Comparison of ENCODE assay signal across 20 cellular contexts in the genomic region with DNA sequence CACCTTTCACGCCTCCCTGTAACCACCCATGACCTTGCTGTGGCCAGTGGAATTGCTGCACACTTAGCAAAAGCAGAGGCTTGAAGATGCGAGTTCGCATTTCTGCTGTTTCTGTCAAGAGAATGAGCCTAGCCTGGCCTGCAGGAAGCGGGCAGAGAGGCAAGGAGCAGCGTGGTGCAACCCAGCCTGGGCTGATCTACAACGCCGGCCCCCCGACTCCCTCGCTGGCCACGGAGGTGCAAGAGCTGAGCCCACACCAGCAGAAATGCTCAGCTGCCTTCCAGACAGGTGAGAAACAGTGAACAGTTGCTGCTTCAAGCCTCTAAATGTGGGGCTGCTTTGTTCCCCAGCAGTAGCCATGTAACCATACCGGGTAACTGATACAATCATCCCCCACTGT.
DNase-seq lines count a peak whose midpoint lies in the region; ATAC-seq and TF ChIP-seq lines count a peak whose summit lies in the region.
"Had no signal": no experiment of that assay in that cellular context is flagged by ENCODE, and none has a peak within 500 bp of the region (broad histone marks: within the 10 kb centered on the region; RNA-seq: fewer than 3 reads in every experiment).

No MANE protein-coding gene starts in this region.

- no peak overlapping the region for H3K9ac ChIP-seq in GM23248

- peaks cover 60% of the 10 kb centered on the region for H3K4me1 Mint-ChIP-seq in activated CD8-positive, alpha-beta T cell treated with anti-CD3 and anti-CD28 coated beads, Interleukin-2, amount 10 ng/mL, durations not matched to agents 7 days and 5 days (ENCODE audit: low read depth)
- H3K4me1 Mint-ChIP-seq in activated CD8-positive, alpha-beta T cell treated with anti-CD3 and anti-CD28 coated beads for 36 hours (ENCODE audit: low read depth) = peaks cover 47% of the 10 kb centered on the region
- peaks cover 55% of the 10 kb centered on the region for H3K4me1 Mint-ChIP-seq in CD8-positive, alpha-beta T cell (ENCODE audit: low read depth)
- H3K4me1 Mint-ChIP-seq in central memory CD8-positive, alpha-beta T cell = peaks cover 53% of the 10 kb centered on the region
- H3K4me1 Mint-ChIP-seq in nephron = peaks cover 30% of the 10 kb centered on the region

- H3K4me3 Mint-ChIP-seq in activated CD8-positive, alpha-beta T cell treated with anti-CD3 and anti-CD28 coated beads, Interleukin-2, amount 10 ng/mL, durations not matched to agents 7 days and 5 days = peak overlapping the region; percentile 7
- no peak overlapping the region for H3K4me3 Mint-ChIP-seq in activated CD8-positive, alpha-beta T cell treated with anti-CD3 and anti-CD28 coated beads for 36 hours
- H3K4me3 Mint-ChIP-seq in CD8-positive, alpha-beta T cell = peak overlapping the region; percentile 18
- H3K4me3 Mint-ChIP-seq in central memory CD8-positive, alpha-beta T cell = peak overlapping the region; percentile 64
- no peak overlapping the region for H3K4me3 Mint-ChIP-seq in nephron

- peaks cover 61% of the 10 kb centered on the region for H3K4me1 ChIP-seq in CD8-positive, alpha-beta T cell (ENCODE audit: insufficient read depth, low read length)
- H3K4me1 ChIP-seq in OCI-LY7 (ENCODE audit: insufficient read depth, low read length, poor library complexity, severe bottlenecking) = peaks cover 32% of the 10 kb centered on the region
- peaks cover 26% of the 10 kb centered on the region for H3K4me1 ChIP-seq in GM23248 (ENCODE audit: insufficient read depth)

- no peaks in the 10 kb centered on the region for H3K79me2 ChIP-seq in OCI-LY7 (ENCODE audit: insufficient read depth, low read depth, low read length)
- H3K79me2 ChIP-seq in GM23248 (ENCODE audit: insufficient read depth) = peaks cover 43% of the 10 kb centered on the region

- peaks cover 21% of the 10 kb centered on the region for H3K36me3 Mint-ChIP-seq in activated CD8-positive, alpha-beta T cell treated with anti-CD3 and anti-CD28 coated beads, Interleukin-2, amount 10 ng/mL, durations not matched to agents 7 days and 5 days (ENCODE audit: low read depth)
- peaks cover 15% of the 10 kb centered on the region for H3K36me3 Mint-ChIP-seq in activated CD8-positive, alpha-beta T cell treated with anti-CD3 and anti-CD28 coated beads for 36 hours (ENCODE audit: low read depth)
- H3K36me3 Mint-ChIP-seq in CD8-positive, alpha-beta T cell = peaks cover 24% of the 10 kb centered on the region
- peaks cover 22% of the 10 kb centered on the region for H3K36me3 Mint-ChIP-seq in central memory CD8-positive, alpha-beta T cell (ENCODE audit: insufficient read depth)
- H3K36me3 Mint-ChIP-seq in nephron (ENCODE audit: low read depth) = peaks cover 41% of the 10 kb centered on the region

- H3F3A ChIP-seq in GM23248 (ENCODE audit: insufficient read depth) = peaks cover 24% of the 10 kb centered on the region

- CTCF ChIA-PET in activated CD8-positive, alpha-beta T cell treated with anti-CD3 and anti-CD28 coated beads, Interleukin-2, amount 10 ng/mL, durations not matched to agents 7 days and 5 days (lab: Charles Lee) = interaction anchor here (1.2 kb wide), 1 partner anchor 15 kb away, joined by 3 read pairs; no protein-coding TSS in a partner anchor
- CTCF ChIA-PET in activated CD8-positive, alpha-beta T cell treated with anti-CD3 and anti-CD28 coated beads for 36 hours (lab: Charles Lee) = interaction anchor here (1.6 kb wide), 1 partner anchor 320 kb away, joined by 4 read pairs; no protein-coding TSS in a partner anchor
- CTCF ChIA-PET in CD8-positive, alpha-beta T cell (lab: Charles Lee) = interaction anchor here (1.1 to 2.0 kb wide), 2 partner anchors 13 to 15 kb away, joined by 3 to 5 read pairs; no protein-coding TSS in a partner anchor
- CTCF ChIA-PET in OCI-LY7 (lab: Charles Lee; ENCODE audit: unreplicated experiment) = no interaction called here

- no peaks in the 10 kb centered on the region for H3K9me3 Mint-ChIP-seq in activated CD8-positive, alpha-beta T cell treated with anti-CD3 and anti-CD28 coated beads, Interleukin-2, amount 10 ng/mL, durations not matched to agents 7 days and 5 days (ENCODE audit: insufficient read depth)
- no peaks in the 10 kb centered on the region for H3K9me3 Mint-ChIP-seq in activated CD8-positive, alpha-beta T cell treated with anti-CD3 and anti-CD28 coated beads for 36 hours
- H3K9me3 Mint-ChIP-seq in CD8-positive, alpha-beta T cell = no peaks in the 10 kb centered on the region
- H3K9me3 Mint-ChIP-seq in central memory CD8-positive, alpha-beta T cell = no peaks in the 10 kb centered on the region
- H3K9me3 Mint-ChIP-seq in nephron = no peaks in the 10 kb centered on the region

- DNase-seq in activated CD8-positive, alpha-beta T cell treated with anti-CD3 and anti-CD28 coated beads, Interleukin-2, amount 10 ng/mL, durations not matched to agents 7 days and 5 days = no peak
- no peak for DNase-seq in activated CD8-positive, alpha-beta T cell treated with anti-CD3 and anti-CD28 coated beads for 36 hours
- no peak for DNase-seq in CD8-positive, alpha-beta T cell
- no peak for DNase-seq in central memory CD8-positive, alpha-beta T cell (ENCODE audit: low spot score in 2 of 2)
- DNase-seq in NCI-H345 treated with DMSO at 0.1 percent for 48 hours (lab: John Stamatoyannopoulos, UW; ENCODE audit: unreplicated experiment) (no peak), OCI-LY7 (ENCODE audit: low spot score) (no peak), GM23248 (no peak)
- DNase-seq: activated CD4-positive, alpha-beta T cell treated with anti-CD3 and anti-CD28 coated beads for 48 hours; activated gamma-delta T cell; caudate nucleus; Karpas-422; NCI-H2029; NCI-H2227 treated with DMSO at 0.1 percent for 48 hours; NCI-H748 treated with DMSO at 0.1 percent for 48 hours; SIG-M5; T-helper 1 cell; uterus had no signal

- peaks cover 8% of the 10 kb centered on the region for H3K36me3 ChIP-seq in CD8-positive, alpha-beta T cell (ENCODE audit: insufficient read depth, low read length)
- H3K36me3 ChIP-seq in OCI-LY7 (ENCODE audit: insufficient read depth, low read length) = peaks cover 11% of the 10 kb centered on the region; the same call in 1 of the 2 replicates
- H3K36me3 ChIP-seq in GM23248 (ENCODE audit: low read depth) = no peaks in the 10 kb centered on the region; the same call in 1 of the 2 replicates
- H3K36me3 ChIP-seq: uterus had no signal

- no TSS peak for BruUV-seq in OCI-LY7 (replicated peaks; lab: Mats Ljungman, UMichigan)

- ATAC-seq in activated CD8-positive, alpha-beta T cell treated with anti-CD3 and anti-CD28 coated beads, Interleukin-2, amount 10 ng/mL, durations not matched to agents 7 days and 5 days = no peak
- ATAC-seq in activated CD8-positive, alpha-beta T cell treated with anti-CD3 and anti-CD28 coated beads for 36 hours = no peak
- ATAC-seq in CD8-positive, alpha-beta T cell = no peak
- ATAC-seq in central memory CD8-positive, alpha-beta T cell (replicated peaks; ENCODE audit: extremely low read depth, poor library complexity, severe bottlenecking) = no peak

- WGBS in GM23248 (ENCODE audit: low coverage in 1 of 2, low lambda C conversion rate in 2 of 2, missing lambda C conversion rate in 2 of 2), 2 experiments = 96 to 97% methylated on average over 11 of the region's 11 CpGs

- H3K27me3 ChIP-seq in CD8-positive, alpha-beta T cell (ENCODE audit: insufficient read depth, low read length) = no peaks in the 10 kb centered on the region
- H3K27me3 ChIP-seq in GM23248 (replicated peaks; ENCODE audit: insufficient read depth) = no peaks in the 10 kb centered on the region
- H3K27me3 ChIP-seq: BE2C, uterus had no signal

- H3K9me3 ChIP-seq in CD8-positive, alpha-beta T cell (ENCODE audit: low read length) = no peaks in the 10 kb centered on the region
- no peaks in the 10 kb centered on the region for H3K9me3 ChIP-seq in OCI-LY7 (ENCODE audit: low read length)
- no peaks in the 10 kb centered on the region for H3K9me3 ChIP-seq in GM23248 (ENCODE audit: low read depth)
- H3K9me3 ChIP-seq: BE2C, uterus had no signal

- POLR2A ChIA-PET in activated CD8-positive, alpha-beta T cell treated with anti-CD3 and anti-CD28 coated beads, Interleukin-2, amount 10 ng/mL, durations not matched to agents 7 days and 5 days (lab: Charles Lee) = no interaction called here
- POLR2A ChIA-PET in activated CD8-positive, alpha-beta T cell treated with anti-CD3 and anti-CD28 coated beads for 36 hours (lab: Charles Lee) = no interaction called here
- POLR2A ChIA-PET in CD8-positive, alpha-beta T cell (lab: Charles Lee) = no interaction called here
- POLR2A ChIA-PET in OCI-LY7 (lab: Charles Lee) = no interaction called here

- in situ Hi-C loops in GM23248 (cut with MboI) = no loop called here

- no peak overlapping the region for H3K4me3 ChIP-seq in CD8-positive, alpha-beta T cell (ENCODE audit: low read depth, low read length)
- H3K4me3 ChIP-seq in OCI-LY7 (ENCODE audit: low read depth, low read length, poor library complexity, severe bottlenecking) (no peak overlapping the region), GM23248 (no peak overlapping the region)
- H3K4me3 ChIP-seq: uterus had no signal

- no peak for TF ChIP-seq CTCF in activated CD8-positive, alpha-beta T cell treated with anti-CD3 and anti-CD28 coated beads for 36 hours (IDR thresholded peaks at IDR 0.05)
- TF ChIP-seq CTCF in CD8-positive, alpha-beta T cell (IDR thresholded peaks at IDR 0.05) = no peak
- TF ChIP-seq CTCF in nephron (IDR thresholded peaks at IDR 0.05; ENCODE audit: unreplicated experiment in 3 of 3) (no peak), OCI-LY7 (conservative IDR thresholded peaks at IDR 0.05; ENCODE audit: low read length) (no peak)

- intact Hi-C loops in activated CD8-positive, alpha-beta T cell treated with anti-CD3 and anti-CD28 coated beads for 36 hours (cut with micrococcal nuclease) = loop anchor here (10.0 kb wide), 2 partner anchors 94 to 314 kb away; no protein-coding TSS in a partner anchor
- intact Hi-C loops in CD8-positive, alpha-beta T cell (cut with DNase I, micrococcal nuclease) = loop anchor here in 1 of 2 experiments (5.0 kb wide), 1 partner anchor 59 kb away; no protein-coding TSS in a partner anchor
- intact Hi-C loops in OCI-LY7 (cut with micrococcal nuclease; ENCODE audit: unreplicated experiment) = no loop called here

- no peak overlapping the region for H3K27ac ChIP-seq in CD8-positive, alpha-beta T cell (ENCODE audit: low read depth, low read length)
- H3K27ac ChIP-seq in OCI-LY7 (ENCODE audit: low read depth, low read length, poor library complexity, severe bottlenecking) (no peak overlapping the region), GM23248 (no peak overlapping the region)
- H3K27ac ChIP-seq: uterus had no signal

- H3K9me2 ChIP-seq in OCI-LY7 (ENCODE audit: insufficient read depth, low read length) = no peaks in the 10 kb centered on the region
- H3K9me2 ChIP-seq in GM23248 (ENCODE audit: insufficient read depth) = no peaks in the 10 kb centered on the region

- no peak overlapping the region for H3K4me2 ChIP-seq in OCI-LY7 (ENCODE audit: low read length)
- H3K4me2 ChIP-seq in GM23248 (ENCODE audit: unreplicated experiment) = no peak overlapping the region

- no peaks in the 10 kb centered on the region for H3K27me3 Mint-ChIP-seq in activated CD8-positive, alpha-beta T cell treated with anti-CD3 and anti-CD28 coated beads, Interleukin-2, amount 10 ng/mL, durations not matched to agents 7 days and 5 days (ENCODE audit: low read depth)
- no peaks in the 10 kb centered on the region for H3K27me3 Mint-ChIP-seq in activated CD8-positive, alpha-beta T cell treated with anti-CD3 and anti-CD28 coated beads for 36 hours
- H3K27me3 Mint-ChIP-seq in CD8-positive, alpha-beta T cell (ENCODE audit: low read depth) = no peaks in the 10 kb centered on the region
- H3K27me3 Mint-ChIP-seq in central memory CD8-positive, alpha-beta T cell = no peaks in the 10 kb centered on the region
- no peaks in the 10 kb centered on the region for H3K27me3 Mint-ChIP-seq in nephron (ENCODE audit: low read depth)
- H3K27me3 Mint-ChIP-seq: progenitor cell of endocrine pancreas had no signal

- peak overlapping the region; percentile 70 for H3K27ac Mint-ChIP-seq in activated CD8-positive, alpha-beta T cell treated with anti-CD3 and anti-CD28 coated beads, Interleukin-2, amount 10 ng/mL, durations not matched to agents 7 days and 5 days
- no peak overlapping the region for H3K27ac Mint-ChIP-seq in activated CD8-positive, alpha-beta T cell treated with anti-CD3 and anti-CD28 coated beads for 36 hours
- H3K27ac Mint-ChIP-seq in CD8-positive, alpha-beta T cell = peak overlapping the region; percentile 79
- H3K27ac Mint-ChIP-seq in central memory CD8-positive, alpha-beta T cell (ENCODE audit: low read depth) = peak overlapping the region; percentile 85
- peak overlapping the region in 2 of 3 experiments; percentile 26 to 28 for H3K27ac Mint-ChIP-seq in nephron
- H3K27ac Mint-ChIP-seq: progenitor cell of endocrine pancreas had no signal

- H2AFZ ChIP-seq in OCI-LY7 (ENCODE audit: low read length) (no peak overlapping the region), GM23248 (no peak overlapping the region)

- H4K20me1 ChIP-seq in OCI-LY7 (ENCODE audit: insufficient read depth, low read length) (no peaks in the 10 kb centered on the region), GM23248 (ENCODE audit: insufficient read depth) (no peaks in the 10 kb centered on the region)

Comparison
In these comparisons a context has a peak if more than half of its experiments do, and no peak if none do; other contexts are left out.
1. H3K4me3 Mint-ChIP-seq: peak in activated CD8-positive, alpha-beta T cell treated with anti-CD3 and anti-CD28 coated beads, Interleukin-2, amount 10 ng/mL, durations not matched to agents 7 days and 5 days (single experiment), CD8-positive, alpha-beta T cell (single experiment) and central memory CD8-positive, alpha-beta T cell (single experiment); none in activated CD8-positive, alpha-beta T cell treated with anti-CD3 and anti-CD28 coated beads for 36 hours (single experiment) and nephron (0 of 3).